ENCODE assay signal across 8 cellular contexts in genomic region chr6:32176476-32177181, GRCh38. TPM values are rescaled to one million over a fixed set of nuclear protein-coding genes. Genes with fewer than 3 reads are reported as not detected.
A peak's percentile ranks its signal among the peaks of the same experiment; 100 is the strongest.
DNase-seq lines count a peak whose midpoint lies in the region; ATAC-seq, FAIRE-seq and TF ChIP-seq lines count a peak whose summit lies in the region.

No MANE protein-coding gene starts in this region.

- TF ChIP-seq CTCF in CD4-positive, alpha-beta T cell (IDR thresholded peaks at IDR 0.05), result no peak
- TF ChIP-seq CTCF in Loucy (conservative IDR thresholded peaks at IDR 0.05; ENCODE audit: low read length), result no peak
- no peak for TF ChIP-seq CTCF in bronchial epithelial cell (IDR thresholded peaks at IDR 0.05; ENCODE audit: insufficient read depth, low read length, severe bottlenecking)

- intact Hi-C loops in CD4-positive, alpha-beta T cell (cut with DNase I, micrococcal nuclease), result loop anchor here (1.0 to 10.0 kb wide), 5 partner anchors 15 to 219 kb away; partner anchors contain the start of genes FKBPL (in 2 of the 2), DXO (in 1 of the 2), NELFE (in 1 of the 2) and SKIC2 (in 1 of the 2)

- peak overlapping the region; percentile 88 for H3K4me2 ChIP-seq in Loucy (ENCODE audit: low read depth, low read length, poor library complexity, severe bottlenecking)

- POLR2A ChIA-PET in CD4-positive, alpha-beta T cell (lab: Charles Lee), result interaction anchor here (1.0 to 8.1 kb wide), 9 partner anchors 8 to 795 kb away, joined by 3 to 242 read pairs (median 4); partner anchors contain the start of genes ATF6B, BAG6, FKBPL and GPSM3
- POLR2A ChIA-PET in HEK293T (lab: Yijun Ruan, JAX), result interaction anchor here (0.5 to 4.9 kb wide), 23 partner anchors 9 to 796 kb away, joined by 3 to 153 read pairs (median 4); partner anchors contain the start of genes ATF6B, DDX39B, DXO and EGFL8

- H3K4me1 ChIP-seq in Loucy (ENCODE audit: insufficient read depth, low read length, poor library complexity, severe bottlenecking) (peaks cover 47% of the 10 kb centered on the region), mesodermal cell (ENCODE audit: control insufficient read depth, insufficient read depth, low read length, poor library complexity, severe bottlenecking) (peaks cover 22% of the 10 kb centered on the region)

- DNase-seq in CD4-positive, alpha-beta T cell, result no peak
- DNase-seq in bronchial epithelial cell (ENCODE audit: low read depth) (peak; percentile 91), HEK293T (ENCODE audit: extremely low spot score) (no peak)

- H3K4me1 Mint-ChIP-seq in CD4-positive, alpha-beta T cell (ENCODE audit: low read depth), result peaks cover 71% of the 10 kb centered on the region

- H2AFZ ChIP-seq in Loucy (ENCODE audit: low read length), result no peak overlapping the region; the same call in 1 of the 2 replicates

- no peak for FAIRE-seq in bronchial epithelial cell (lab: Jason Lieb, UNC)

- H3K27me3 Mint-ChIP-seq in CD4-positive, alpha-beta T cell, result no peaks in the 10 kb centered on the region

- H4K20me1 ChIP-seq in Loucy (ENCODE audit: insufficient read depth, low read length, poor library complexity, severe bottlenecking), result no peaks in the 10 kb centered on the region

- WGBS in mesodermal cell (ENCODE audit: insufficient coverage in 2 of 2), 2 experiments, result 30 to 50% methylated on average over 4 of the region's 5 CpGs

- peaks cover 64% of the 10 kb centered on the region for H3K79me2 ChIP-seq in Loucy (ENCODE audit: insufficient read depth, low read length)

- peaks cover 39% of the 10 kb centered on the region for H3K36me3 Mint-ChIP-seq in CD4-positive, alpha-beta T cell (ENCODE audit: low read depth)

- H3K27ac ChIP-seq in CD4-positive, alpha-beta T cell (ENCODE audit: low read depth, low read length), result peak overlapping the region; percentile 93
- peak overlapping the region; percentile 98 for H3K27ac ChIP-seq in mesodermal cell (ENCODE audit: low read depth, low read length, severe bottlenecking)

- peak overlapping the region; percentile 85 for H3K27ac Mint-ChIP-seq in CD4-positive, alpha-beta T cell

- H3F3A ChIP-seq in Loucy (ENCODE audit: low read depth), result peaks cover 4% of the 10 kb centered on the region; the same call in 1 of the 2 replicates

- H3K4me3 ChIP-seq in Loucy (ENCODE audit: low read length, poor library complexity, severe bottlenecking), result peak overlapping the region; percentile 88
- H3K4me3 ChIP-seq in bronchial epithelial cell (ENCODE audit: low read depth, low read length), result peak overlapping the region; percentile 73
- peak overlapping the region; percentile 99 for H3K4me3 ChIP-seq in mesodermal cell (ENCODE audit: extremely low read depth, insufficient read depth, low read length, poor library complexity, severe bottlenecking)

- peak overlapping the region; percentile 91 for H3K4me3 Mint-ChIP-seq in CD4-positive, alpha-beta T cell

- ATAC-seq in CD4-positive, alpha-beta T cell (ENCODE audit: poor library complexity), result no peak
- ATAC-seq in HG03139 (IDR thresholded peaks at IDR 0.05; ENCODE audit: unreplicated experiment) (no peak), HG02852 (IDR thresholded peaks at IDR 0.05; ENCODE audit: unreplicated experiment) (no peak), GM21515 (IDR thresholded peaks at IDR 0.05; ENCODE audit: unreplicated experiment) (no peak)

- no peaks in the 10 kb centered on the region for H3K9me3 ChIP-seq in CD4-positive, alpha-beta T cell (ENCODE audit: control insufficient read depth, low read length)
- H3K9me3 ChIP-seq in Loucy (ENCODE audit: insufficient read depth, low read depth, low read length) (no peaks in the 10 kb centered on the region), mesodermal cell (ENCODE audit: control insufficient read depth, low read length) (no peaks in the 10 kb centered on the region)

- H3K27me3 ChIP-seq in CD4-positive, alpha-beta T cell (ENCODE audit: control insufficient read depth, insufficient read depth, low read length), result no peaks in the 10 kb centered on the region
- H3K27me3 ChIP-seq in Loucy (ENCODE audit: insufficient read depth, low read length, poor library complexity, severe bottlenecking) (no peaks in the 10 kb centered on the region), bronchial epithelial cell (ENCODE audit: control insufficient read depth, insufficient read depth, low read length) (no peaks in the 10 kb centered on the region)

- CTCF ChIA-PET in CD4-positive, alpha-beta T cell (lab: Charles Lee), result interaction anchor here (2.8 kb wide), 1 partner anchor 19 kb away, joined by 14 read pairs; no protein-coding TSS in a partner anchor
- CTCF ChIA-PET in HEK293T (lab: Yijun Ruan, JAX), result interaction anchor here (0.9 to 1.2 kb wide), 2 partner anchors 20 to 60 kb away, joined by 4 read pairs; no protein-coding TSS in a partner anchor

- H3K9me3 Mint-ChIP-seq in CD4-positive, alpha-beta T cell, result no peaks in the 10 kb centered on the region

- H3K36me3 ChIP-seq in Loucy (ENCODE audit: insufficient read depth, low read length), result no peaks in the 10 kb centered on the region
- peaks cover 6% of the 10 kb centered on the region for H3K36me3 ChIP-seq in bronchial epithelial cell (ENCODE audit: control insufficient read depth, insufficient read depth, low read length)
- H3K36me3 ChIP-seq in mesodermal cell (ENCODE audit: control insufficient read depth, insufficient read depth, low read length), result peaks cover 32% of the 10 kb centered on the region

- no peaks in the 10 kb centered on the region for H3K9me2 ChIP-seq in Loucy (replicated peaks; ENCODE audit: low read depth, low read length)

- H3K9ac ChIP-seq in Loucy (ENCODE audit: low read depth, low read length, poor library complexity, severe bottlenecking), result peak overlapping the region; percentile 98

TF ChIP-seq in HEK293T, 16 proteins besides CTCF, POLR2A, EP300 and RAD21:
- TF ChIP-seq ZNF384 (IDR thresholded peaks at IDR 0.05), result no peak
- no peak for TF ChIP-seq FOXM1 (IDR thresholded peaks at IDR 0.05; ENCODE audit: borderline replicate concordance)
- TF ChIP-seq L3MBTL2 (conservative IDR thresholded peaks at IDR 0.05), result no peak; the same call in 1 of the 2 replicates
- no peak for TF ChIP-seq TARDBP (IDR thresholded peaks at IDR 0.05)
- no peak for TF ChIP-seq FOXK2 (IDR thresholded peaks at IDR 0.05)
- TF ChIP-seq HDGF (IDR thresholded peaks at IDR 0.05; ENCODE audit: borderline replicate concordance), result no peak
- TF ChIP-seq CTBP1 (IDR thresholded peaks at IDR 0.05; ENCODE audit: borderline replicate concordance), result no peak
- TF ChIP-seq FOXA1 (IDR thresholded peaks at IDR 0.05), result no peak
- TF ChIP-seq NFRKB (IDR thresholded peaks at IDR 0.05), result no peak
- TF ChIP-seq, protein P1, sequence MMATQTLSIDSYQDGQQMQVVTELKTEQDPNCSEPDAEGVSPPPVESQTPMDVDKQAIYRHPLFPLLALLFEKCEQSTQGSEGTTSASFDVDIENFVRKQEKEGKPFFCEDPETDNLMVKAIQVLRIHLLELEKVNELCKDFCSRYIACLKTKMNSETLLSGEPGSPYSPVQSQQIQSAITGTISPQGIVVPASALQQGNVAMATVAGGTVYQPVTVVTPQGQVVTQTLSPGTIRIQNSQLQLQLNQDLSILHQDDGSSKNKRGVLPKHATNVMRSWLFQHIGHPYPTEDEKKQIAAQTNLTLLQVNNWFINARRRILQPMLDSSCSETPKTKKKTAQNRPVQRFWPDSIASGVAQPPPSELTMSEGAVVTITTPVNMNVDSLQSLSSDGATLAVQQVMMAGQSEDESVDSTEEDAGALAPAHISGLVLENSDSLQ (IDR thresholded peaks at IDR 0.05), result no peak
- no peak for TF ChIP-seq SP1 (IDR thresholded peaks at IDR 0.05)
- no peak for TF ChIP-seq ARNT (IDR thresholded peaks at IDR 0.05)
- TF ChIP-seq ELF4 (IDR thresholded peaks at IDR 0.05), result no peak

RNA-seq across cellular contexts. Expression of gene AGPAT1, which starts 0.7 kb away (rescaled TPM):
- 10 to 100 TPM; 13.2 to 13.3 TPM for total RNA-seq in CD4-positive, alpha-beta T cell
- 5.8 and 9.0 TPM in 2 replicates for total RNA-seq in bronchial epithelial cell
- polyA plus RNA-seq in mesodermal cell (2013, experiment 1 of 2), result 123 TPM
- 98.6 TPM for polyA plus RNA-seq in mesodermal cell (2013, experiment 2 of 2)

RNA-seq across cellular contexts. Expression of gene RNF5, which starts 1.6 kb away (rescaled TPM):
- 1 to 10 TPM; 9.6 to 9.9 TPM for total RNA-seq in CD4-positive, alpha-beta T cell
- 29.2 and 50.5 TPM in 2 replicates for total RNA-seq in bronchial epithelial cell
- 101 TPM for polyA plus RNA-seq in mesodermal cell (2013, experiment 1 of 2)
- polyA plus RNA-seq in mesodermal cell (2013, experiment 2 of 2), result 85.4 TPM

RNA-seq across cellular contexts. Expression of gene AGER, which starts 7.4 kb away (rescaled TPM):
- total RNA-seq in CD4-positive, alpha-beta T cell, result 10 to 100 TPM; 23.5 to 27.0 TPM
- 0.26 TPM in 2 replicates for total RNA-seq in bronchial epithelial cell
- polyA plus RNA-seq in mesodermal cell (2013, experiment 1 of 2), result 23.7 TPM
- polyA plus RNA-seq in mesodermal cell (2013, experiment 2 of 2), result 19.3 TPM

RNA-seq across cellular contexts. Expression of gene EGFL8, which starts 12.2 kb away (rescaled TPM):
- 10 to 100 TPM; 13.1 to 13.8 TPM for total RNA-seq in CD4-positive, alpha-beta T cell
- total RNA-seq in bronchial epithelial cell, result 0.26 and 1.7 TPM in 2 replicates
- polyA plus RNA-seq in mesodermal cell (2013, experiment 1 of 2), result 30.7 TPM
- 29.1 TPM for polyA plus RNA-seq in mesodermal cell (2013, experiment 2 of 2)

RNA-seq across cellular contexts. Expression of gene PBX2, which starts 13.4 kb away (rescaled TPM):
- total RNA-seq in CD4-positive, alpha-beta T cell, result 10 to 100 TPM; 62.0 to 65.6 TPM
- total RNA-seq in bronchial epithelial cell, result 16.3 and 19.3 TPM in 2 replicates
- polyA plus RNA-seq in mesodermal cell (2013, experiment 1 of 2), result 227 TPM
- 188 TPM for polyA plus RNA-seq in mesodermal cell (2013, experiment 2 of 2)

Comparison
In these comparisons a context has a peak if more than half of its experiments do, and no peak if none do; other contexts are left out.
1. RNA of gene AGER, which starts 7.4 kb away (total RNA-seq): 23.5 to 27.0 TPM in CD4-positive, alpha-beta T cell; 0.26 TPM in bronchial epithelial cell; every median in the first group is over 10 times any median in the second.
2. Peak in every context shown above with its lines, with median percentiles within 50 percentile points of each other: H3K4me3 ChIP-seq.